10 cellular contexts compared by ENCODE assay signal in the genomic region with DNA sequence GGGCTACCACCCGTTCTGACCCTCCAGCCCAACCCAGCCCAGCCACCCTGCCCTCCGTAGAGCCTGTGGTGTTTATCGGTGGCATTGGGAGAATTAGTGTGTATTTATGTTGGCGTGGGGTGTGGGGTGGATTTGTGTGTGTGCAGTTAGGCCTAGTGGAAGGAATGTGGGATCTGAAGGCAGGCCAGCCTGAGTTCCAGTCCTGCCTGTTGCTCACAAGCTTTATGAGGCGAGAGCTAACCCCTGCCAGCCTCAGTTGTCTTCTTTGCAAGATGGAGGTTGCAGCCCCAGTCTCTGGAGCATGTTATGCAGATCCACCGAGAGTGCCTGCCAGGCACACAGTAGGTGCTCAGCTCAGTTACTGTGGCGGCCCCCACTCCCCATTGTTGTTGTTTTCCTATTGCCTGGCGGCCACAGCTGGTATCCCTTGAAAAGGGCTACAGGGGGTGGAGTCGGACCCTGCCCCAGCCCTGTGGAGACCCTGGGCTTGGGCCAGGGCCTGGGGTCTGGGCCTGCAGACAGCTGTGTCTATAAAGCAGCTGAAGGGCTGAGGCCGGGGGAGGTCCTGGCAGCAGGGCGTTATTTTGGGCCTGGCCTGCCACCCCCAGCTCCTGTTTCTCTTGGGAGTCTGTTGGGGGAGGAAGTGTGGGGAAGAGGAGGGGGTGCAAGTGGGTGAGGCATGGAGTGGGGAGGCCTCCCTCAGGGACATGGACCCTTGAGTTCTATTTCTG. TPM values are rescaled to one million over a fixed set of nuclear protein-coding genes. Genes with fewer than 3 reads are reported as not detected.
DNase-seq lines count a peak whose midpoint lies in the region; ATAC-seq lines count a peak whose summit lies in the region.
"Had no signal": no experiment of that assay in that cellular context is flagged by ENCODE, and none has a peak within 500 bp of the region (broad histone marks: within the 10 kb centered on the region; RNA-seq: fewer than 3 reads in every experiment).

No MANE protein-coding gene starts in this region.

- DNase-seq in ELF-1 (ENCODE audit: low read depth, low spot score) (peak; percentile 67), astrocyte of the hippocampus (ENCODE audit: low read depth, low spot score) (peak; percentile 77), right cardiac atrium (peak in 1 of 3 donors; percentile 66), sciatic nerve (ENCODE audit: low spot score) (no peak), occipital lobe (lab: John Stamatoyannopoulos, UW) (no peak)
- no peak for DNase-seq in activated naive CD4-positive, alpha-beta T cell treated with anti-CD3 and anti-CD28 coated beads for 36 hours
- DNase-seq in stimulated activated CD4-positive, alpha-beta T cell treated with anti-CD3 and anti-CD28 coated beads, Interleukin-12 subunit alpha, Interleukin-12 subunit beta, amount 100 ng/mL, for 4 hours = no peak
- DNase-seq: activated CD4-positive, alpha-beta T cell treated with anti-CD3 and anti-CD28 coated beads, Interleukin-2, amount 50 U/mL, for 1 hour; midbrain had no signal

- intact Hi-C loops in right cardiac atrium (cut with DNase I) = loop anchor here in 1 of 4 donors (10.0 kb wide), 1 partner anchor 60 kb away; no protein-coding TSS in a partner anchor
- intact Hi-C loops in sciatic nerve (cut with DNase I) = loop anchor here (5.0 kb wide), 1 partner anchor 272 kb away; no protein-coding TSS in a partner anchor
- intact Hi-C loops in activated naive CD4-positive, alpha-beta T cell treated with anti-CD3 and anti-CD28 coated beads for 36 hours (cut with micrococcal nuclease) = no loop called here

- H3K4me1 Mint-ChIP-seq in activated naive CD4-positive, alpha-beta T cell treated with anti-CD3 and anti-CD28 coated beads for 36 hours (ENCODE audit: low read depth) = peaks cover 15% of the 10 kb centered on the region
- peaks cover 51% of the 10 kb centered on the region for H3K4me1 Mint-ChIP-seq in stimulated activated memory B cell treated with anti-CD40 and anti-IgM and Interleukin-4, amounts not matched to agents 10 μg/mL and 1 μg/mL and 100 μg/mL, for 72 hours

- no peaks in the 10 kb centered on the region for H3K36me3 Mint-ChIP-seq in activated naive CD4-positive, alpha-beta T cell treated with anti-CD3 and anti-CD28 coated beads for 36 hours (ENCODE audit: low read depth)
- H3K36me3 Mint-ChIP-seq in stimulated activated memory B cell treated with anti-CD40 and anti-IgM and Interleukin-4, amounts not matched to agents 10 μg/mL and 1 μg/mL and 100 μg/mL, for 72 hours = no peaks in the 10 kb centered on the region

- peaks cover 12% of the 10 kb centered on the region for H3K4me1 ChIP-seq in right cardiac atrium (ENCODE audit: control insufficient read depth, insufficient read depth, low read length)

- WGBS in right cardiac atrium = 39% methylated on average over 11 of the region's 11 CpGs

- H3K27ac Mint-ChIP-seq in activated naive CD4-positive, alpha-beta T cell treated with anti-CD3 and anti-CD28 coated beads for 36 hours = no peak overlapping the region
- no peak overlapping the region for H3K27ac Mint-ChIP-seq in stimulated activated memory B cell treated with anti-CD40 and anti-IgM and Interleukin-4, amounts not matched to agents 10 μg/mL and 1 μg/mL and 100 μg/mL, for 72 hours

- H3K27me3 ChIP-seq in right cardiac atrium (ENCODE audit: control insufficient read depth, insufficient read depth) = no peaks in the 10 kb centered on the region

- H3K4me3 ChIP-seq in right cardiac atrium (ENCODE audit: low read length) = no peak overlapping the region

- no peaks in the 10 kb centered on the region for H3K9me3 Mint-ChIP-seq in activated naive CD4-positive, alpha-beta T cell treated with anti-CD3 and anti-CD28 coated beads for 36 hours
- H3K9me3 Mint-ChIP-seq in stimulated activated memory B cell treated with anti-CD40 and anti-IgM and Interleukin-4, amounts not matched to agents 10 μg/mL and 1 μg/mL and 100 μg/mL, for 72 hours = no peaks in the 10 kb centered on the region

- H3K27ac ChIP-seq in right cardiac atrium (ENCODE audit: low read length) = peak overlapping the region; percentile 84

- no peak overlapping the region for H3K4me3 Mint-ChIP-seq in activated naive CD4-positive, alpha-beta T cell treated with anti-CD3 and anti-CD28 coated beads for 36 hours
- no peak overlapping the region for H3K4me3 Mint-ChIP-seq in stimulated activated memory B cell treated with anti-CD40 and anti-IgM and Interleukin-4, amounts not matched to agents 10 μg/mL and 1 μg/mL and 100 μg/mL, for 72 hours

- H3K27me3 Mint-ChIP-seq in activated naive CD4-positive, alpha-beta T cell treated with anti-CD3 and anti-CD28 coated beads for 36 hours (ENCODE audit: low read depth) = peaks cover 14% of the 10 kb centered on the region
- H3K27me3 Mint-ChIP-seq in stimulated activated memory B cell treated with anti-CD40 and anti-IgM and Interleukin-4, amounts not matched to agents 10 μg/mL and 1 μg/mL and 100 μg/mL, for 72 hours = peaks cover 19% of the 10 kb centered on the region

- H3K9me3 ChIP-seq in right cardiac atrium (ENCODE audit: control insufficient read depth, low read length) = no peaks in the 10 kb centered on the region

- CTCF ChIA-PET in activated naive CD4-positive, alpha-beta T cell treated with anti-CD3 and anti-CD28 coated beads for 36 hours (lab: Charles Lee) = no interaction called here

- peak; percentile 5 to 7 for ATAC-seq in right cardiac atrium
- ATAC-seq in sciatic nerve = peak; percentile 67
- ATAC-seq in stimulated activated memory B cell treated with anti-CD40 and anti-IgM and Interleukin-4, amounts not matched to agents 10 μg/mL and 1 μg/mL and 100 μg/mL, for 72 hours = no peak

RNA-seq across cellular contexts. Expression of gene ERBB2, which starts 5.1 kb away (rescaled TPM):
- total RNA-seq in right cardiac atrium (100 to 1,000 TPM in 3 of 4 donors, 10 to 100 TPM in 1; 99.2 to 178 (median 114) TPM), sciatic nerve (131 TPM), occipital lobe (10.1 TPM)
- 56.4 TPM for polyA plus RNA-seq in right cardiac atrium
- total RNA-seq in activated naive CD4-positive, alpha-beta T cell treated with anti-CD3 and anti-CD28 coated beads for 36 hours = 1 to 10 TPM; 6.0 to 6.3 TPM

RNA-seq across cellular contexts. Expression of gene PGAP3, which starts 17.1 kb away (rescaled TPM):
- total RNA-seq in right cardiac atrium = 10 to 100 TPM; 12.9 to 24.0 (median 15.2) TPM
- polyA plus RNA-seq in right cardiac atrium = 13.6 TPM
- 16.0 TPM for total RNA-seq in sciatic nerve
- 10 to 100 TPM; 11.8 to 11.9 TPM for total RNA-seq in activated naive CD4-positive, alpha-beta T cell treated with anti-CD3 and anti-CD28 coated beads for 36 hours
- total RNA-seq in occipital lobe = 8.9 TPM

RNA-seq across cellular contexts. Expression of gene MIEN1, which starts 25.3 kb away (rescaled TPM):
- 10 to 100 TPM; 53.6 to 67.8 (median 61.8) TPM for total RNA-seq in right cardiac atrium
- polyA plus RNA-seq in right cardiac atrium = 152 TPM
- 18.5 TPM for total RNA-seq in sciatic nerve
- 10 to 100 TPM; 35.2 to 36.5 TPM for total RNA-seq in activated naive CD4-positive, alpha-beta T cell treated with anti-CD3 and anti-CD28 coated beads for 36 hours
- 10.1 TPM for total RNA-seq in occipital lobe

RNA-seq across cellular contexts. Expression of gene GRB7, which starts 32.8 kb away (rescaled TPM):
- total RNA-seq in right cardiac atrium (1 to 10 TPM in 3 of 4 donors, under 1 TPM in 1; 0.39 to 2.7 (median 1.6) TPM), sciatic nerve (1.6 TPM), occipital lobe (not detected)
- polyA plus RNA-seq in right cardiac atrium = 0.70 TPM
- total RNA-seq in activated naive CD4-positive, alpha-beta T cell treated with anti-CD3 and anti-CD28 coated beads for 36 hours = 1 to 10 TPM; 2.0 to 2.1 TPM

RNA-seq across cellular contexts. Expression of gene PNMT, which starts 36.7 kb away (rescaled TPM):
- total RNA-seq in right cardiac atrium (10 to 100 TPM; 18.1 to 39.6 (median 21.3) TPM), sciatic nerve (1.3 TPM), occipital lobe (2.2 TPM)
- polyA plus RNA-seq in right cardiac atrium = 32.7 TPM
- total RNA-seq in activated naive CD4-positive, alpha-beta T cell treated with anti-CD3 and anti-CD28 coated beads for 36 hours = not detected

Comparison
In these comparisons a context has a peak if more than half of its experiments do, and no peak if none do; other contexts are left out.
1. DNase-seq: peak in ELF-1 (single experiment) and astrocyte of the hippocampus (single experiment); none in sciatic nerve (single experiment), activated naive CD4-positive, alpha-beta T cell treated with anti-CD3 and anti-CD28 coated beads for 36 hours (single experiment), stimulated activated CD4-positive, alpha-beta T cell treated with anti-CD3 and anti-CD28 coated beads, Interleukin-12 subunit alpha, Interleukin-12 subunit beta, amount 100 ng/mL, for 4 hours (single experiment) and occipital lobe (single experiment).